Comparison of ENCODE assay signal across 28 cellular contexts in the genomic region with DNA sequence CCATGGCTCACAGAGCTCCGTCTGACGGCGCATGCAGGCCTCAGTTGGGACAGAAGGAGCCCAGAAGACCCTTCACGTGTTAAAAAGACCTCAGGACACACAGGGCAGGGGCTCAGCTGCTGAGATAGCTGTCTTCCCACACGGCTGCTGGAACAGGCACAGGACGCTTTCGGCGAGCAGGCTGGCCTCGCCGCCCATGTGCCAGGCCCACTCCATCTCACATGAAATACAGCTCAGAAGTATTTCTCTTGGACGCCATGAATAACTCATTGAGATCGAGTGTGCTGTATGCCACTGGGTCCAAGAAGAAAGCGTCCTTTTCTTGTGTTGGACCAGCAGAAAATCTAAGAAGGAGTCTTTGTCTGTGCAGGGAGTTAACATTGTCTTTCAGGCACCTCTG.
DNase-seq lines count a peak whose midpoint lies in the region; ATAC-seq and TF ChIP-seq lines count a peak whose summit lies in the region.
"Had no signal": no experiment of that assay in that cellular context is flagged by ENCODE, and none has a peak within 500 bp of the region (broad histone marks: within the 10 kb centered on the region; RNA-seq: fewer than 3 reads in every experiment).

No MANE protein-coding gene starts in this region.

- H3K9me2 ChIP-seq in Loucy (replicated peaks; ENCODE audit: low read depth, low read length) = no peaks in the 10 kb centered on the region
- H3K9me2 ChIP-seq: SK-N-SH had no signal

- H4K20me1 ChIP-seq in Loucy (ENCODE audit: insufficient read depth, low read length, poor library complexity, severe bottlenecking) = no peaks in the 10 kb centered on the region
- H4K20me1 ChIP-seq: BLaER1 had no signal

- H3K27me3 ChIP-seq in Loucy (ENCODE audit: insufficient read depth, low read length, poor library complexity, severe bottlenecking) (no peaks in the 10 kb centered on the region), dorsolateral prefrontal cortex (no peaks in the 10 kb centered on the region), mesendoderm (ENCODE audit: insufficient read depth, low read length, poor library complexity) (no peaks in the 10 kb centered on the region)
- H3K27me3 ChIP-seq: BLaER1, brain microvascular endothelial cell, upper lobe of left lung had no signal

- H3F3A ChIP-seq in Loucy (ENCODE audit: low read depth) = no peaks in the 10 kb centered on the region; the same call in 1 of the 2 replicates

- H3K18ac ChIP-seq in mesendoderm (ENCODE audit: low read length) = no peak overlapping the region

- no peaks in the 10 kb centered on the region for H3K36me3 ChIP-seq in Loucy (ENCODE audit: insufficient read depth, low read length)
- H3K36me3 ChIP-seq in mesendoderm (ENCODE audit: control insufficient read depth, insufficient read depth, low read length) = no peaks in the 10 kb centered on the region
- H3K36me3 ChIP-seq: BLaER1, brain microvascular endothelial cell had no signal

- H3K4me1 ChIP-seq in Loucy (ENCODE audit: insufficient read depth, low read length, poor library complexity, severe bottlenecking) (peaks cover 37% of the 10 kb centered on the region), mesendoderm (ENCODE audit: control insufficient read depth, low read depth, low read length) (no peaks in the 10 kb centered on the region)
- H3K4me1 ChIP-seq: BLaER1 had no signal

- no peak for TF ChIP-seq CTCF in Loucy (conservative IDR thresholded peaks at IDR 0.05; ENCODE audit: low read length)
- no peak for TF ChIP-seq CTCF in dorsolateral prefrontal cortex (IDR thresholded peaks at IDR 0.05 in 54 of 56, conservative IDR thresholded peaks at IDR 0.05 in 2 of 56; ENCODE audit: low read depth in 1 of 56, partially characterized antibody in 56 of 56)

- H3K9ac ChIP-seq in Loucy (ENCODE audit: low read depth, low read length, poor library complexity, severe bottlenecking) (peak overlapping the region; percentile 49), mesendoderm (ENCODE audit: low read length) (no peak overlapping the region)
- H3K9ac ChIP-seq: BLaER1, SK-N-SH had no signal

- no peak overlapping the region for H4K8ac ChIP-seq in mesendoderm (ENCODE audit: low read depth, low read length)

- ATAC-seq in activated naive CD4-positive, alpha-beta T cell treated with anti-CD3 and anti-CD28 coated beads, Interleukin-2, amount 50 U/mL, for 72 hours = no peak
- no peak for ATAC-seq in HG03342 (IDR thresholded peaks at IDR 0.05; ENCODE audit: unreplicated experiment)
- ATAC-seq: activated CD8-positive, alpha-beta T cell treated with anti-CD3 and anti-CD28 coated beads, Interleukin-2, amount 10 ng/mL, durations not matched to agents 7 days and 5 days; activated naive CD8-positive, alpha-beta T cell treated with anti-CD3 and anti-CD28 coated beads, Interleukin-2, amount 50 U/mL, for 24 hours had no signal

- H3K79me2 ChIP-seq in Loucy (ENCODE audit: insufficient read depth, low read length) (no peaks in the 10 kb centered on the region), mesendoderm (ENCODE audit: control insufficient read depth, insufficient read depth, low read length) (no peaks in the 10 kb centered on the region)

- no peaks in the 10 kb centered on the region for H3K9me3 Mint-ChIP-seq in activated naive CD4-positive, alpha-beta T cell treated with anti-CD3 and anti-CD28 coated beads, Interleukin-2, amount 50 U/mL, for 72 hours
- H3K9me3 Mint-ChIP-seq: activated naive CD8-positive, alpha-beta T cell treated with anti-CD3 and anti-CD28 coated beads, Interleukin-2, amount 50 U/mL, for 24 hours; naive B cell; T-helper 1 cell treated with Interleukin-12 subunit alpha and Interleukin-12 subunit beta and Interleukin-4 antibody, amounts not matched to agents 30 μg/mL and 1 μg/mL, for 36 hours had no signal

- H2BK5ac ChIP-seq in mesendoderm (ENCODE audit: low read length) = no peak overlapping the region

- H3K79me1 ChIP-seq in mesendoderm (ENCODE audit: low read length) = no peaks in the 10 kb centered on the region

- H3K4me2 ChIP-seq in Loucy (ENCODE audit: low read depth, low read length, poor library complexity, severe bottlenecking) = peak overlapping the region; percentile 55
- H3K4me2 ChIP-seq in mesendoderm (ENCODE audit: low read length) = no peak overlapping the region
- H3K4me2 ChIP-seq: BLaER1, SK-N-SH had no signal

- H2BK15ac ChIP-seq in mesendoderm (replicated peaks; ENCODE audit: low read depth) = no peak overlapping the region

- no peak overlapping the region for H3K23ac ChIP-seq in mesendoderm (ENCODE audit: low read length)

- H2AFZ ChIP-seq in Loucy (ENCODE audit: low read length) = peak overlapping the region; percentile 45

- no peak overlapping the region for H2AK5ac ChIP-seq in mesendoderm (ENCODE audit: low read length)

- H3K27ac ChIP-seq in dorsolateral prefrontal cortex (peak overlapping the region in 58 of 59 donors; percentile 27 to 92 (median 84)), mesendoderm (ENCODE audit: low read depth, low read length) (no peak overlapping the region), temporal lobe (ENCODE audit: low read depth, low read length) (peak overlapping the region; percentile 74)
- H3K27ac ChIP-seq: BLaER1, brain microvascular endothelial cell, RWPE1 had no signal

- WGBS in mesendoderm (ENCODE audit: extremely low coverage, insufficient coverage, low lambda C conversion rate) = no CpG with 5 or more reads among the region's 13 CpGs

- H3K56ac ChIP-seq in mesendoderm (ENCODE audit: low read length) = peak overlapping the region; percentile 57

- H3K27ac Mint-ChIP-seq in activated naive CD4-positive, alpha-beta T cell treated with anti-CD3 and anti-CD28 coated beads, Interleukin-2, amount 50 U/mL, for 72 hours = no peak overlapping the region
- H3K27ac Mint-ChIP-seq: activated CD8-positive, alpha-beta T cell treated with anti-CD3 and anti-CD28 coated beads, Interleukin-2, amount 10 ng/mL, durations not matched to agents 7 days and 5 days; activated naive CD8-positive, alpha-beta T cell treated with anti-CD3 and anti-CD28 coated beads, Interleukin-2, amount 50 U/mL, for 24 hours; T-helper 1 cell treated with Interleukin-12 subunit alpha and Interleukin-12 subunit beta and Interleukin-4 antibody, amounts not matched to agents 30 μg/mL and 1 μg/mL, for 36 hours had no signal

- DNase-seq in dorsolateral prefrontal cortex (no peak), mesendoderm (no peak)
- no peak for DNase-seq in stimulated activated CD4-positive, alpha-beta T cell treated with anti-CD3 and anti-CD28 coated beads, Interleukin-12 subunit alpha, Interleukin-12 subunit beta, amount 100 ng/mL, for 4 hours
- DNase-seq in activated naive CD4-positive, alpha-beta T cell treated with anti-CD3 and anti-CD28 coated beads, Interleukin-2, amount 50 U/mL, for 72 hours (ENCODE audit: low spot score in 2 of 2) = no peak
- DNase-seq: activated CD4-positive, CD25-positive, alpha-beta regulatory T cell treated with anti-CD3 and anti-CD28 coated beads, Interleukin-2, amount 50 U/mL, for 72 hours; activated CD8-positive, alpha-beta T cell treated with anti-CD3 and anti-CD28 coated beads, Interleukin-2, amount 10 ng/mL, durations not matched to agents 7 days and 5 days; activated effector memory CD4-positive, alpha-beta T cell treated with anti-CD3 and anti-CD28 coated beads, Interleukin-2, amount 50 U/mL, for 16 hours; activated naive CD8-positive, alpha-beta T cell treated with anti-CD3 and anti-CD28 coated beads, Interleukin-2, amount 50 U/mL, for 24 hours; brain microvascular endothelial cell; DMS53; effector CD4-positive, alpha-beta T cell; erythroblast; GDM1; H7; KG1; left colon; naive B cell; NCI-H1417; NCI-H345; NCI-H82; SK-N-SH had no signal

- no peaks in the 10 kb centered on the region for H3K36me3 Mint-ChIP-seq in activated naive CD4-positive, alpha-beta T cell treated with anti-CD3 and anti-CD28 coated beads, Interleukin-2, amount 50 U/mL, for 72 hours

- no peak overlapping the region for H4K5ac ChIP-seq in mesendoderm (ENCODE audit: low read length)

- H2BK120ac ChIP-seq in mesendoderm (ENCODE audit: low read depth, low read length) = no peak overlapping the region

- no peak overlapping the region for H3K4ac ChIP-seq in mesendoderm (ENCODE audit: low read depth, low read length)

- intact Hi-C loops in dorsolateral prefrontal cortex (cut with DNase I) = no loop called here

- H3K9me3 ChIP-seq in Loucy (ENCODE audit: insufficient read depth, low read depth, low read length) = no peaks in the 10 kb centered on the region
- H3K9me3 ChIP-seq: BLaER1, SK-N-SH, upper lobe of left lung had no signal

- H3K4me3 ChIP-seq in Loucy (ENCODE audit: low read length, poor library complexity, severe bottlenecking) (peak overlapping the region; percentile 4), dorsolateral prefrontal cortex (peak overlapping the region in 1 of 59 donors; percentile 22), mesendoderm (ENCODE audit: low read length) (no peak overlapping the region)
- H3K4me3 ChIP-seq: BLaER1, upper lobe of left lung had no signal
